17 cellular contexts compared by ENCODE assay signal in genomic region chr4:7547368-7548040, GRCh38.
DNase-seq lines count a peak whose midpoint lies in the region; ATAC-seq and TF ChIP-seq lines count a peak whose summit lies in the region.
"Had no signal": no experiment of that assay in that cellular context is flagged by ENCODE, and none has a peak within 500 bp of the region (broad histone marks: within the 10 kb centered on the region; RNA-seq: fewer than 3 reads in every experiment).

No MANE protein-coding gene starts in this region.

- peaks cover 0 to 11% (median 0%) of the 10 kb centered on the region in 3 donors for H3K4me1 ChIP-seq in gastroesophageal sphincter
- H3K4me1 ChIP-seq: A549, spleen had no signal

- H3K9me3 ChIP-seq in gastroesophageal sphincter = peaks cover 0 to 6% (median 0%) of the 10 kb centered on the region in 3 donors

- no peak for TF ChIP-seq CTCF in AG09319 (IDR thresholded peaks at IDR 0.05; ENCODE audit: low read depth, low read length)
- TF ChIP-seq CTCF in gastroesophageal sphincter (IDR thresholded peaks at IDR 0.05) = no peak

- H3K36me3 ChIP-seq in gastroesophageal sphincter = no peaks in the 10 kb centered on the region
- H3K36me3 ChIP-seq: spleen had no signal

- no peak for TF ChIP-seq POLR2A in gastroesophageal sphincter (IDR thresholded peaks at IDR 0.05)

- ATAC-seq in gastroesophageal sphincter = peak; percentile 18
- ATAC-seq in HG03159 (IDR thresholded peaks at IDR 0.05; ENCODE audit: unreplicated experiment) = no peak
- ATAC-seq: A549, GM12878, left ventricle myocardium superior, T-helper 17 cell had no signal

- DNase-seq in AG09319 (ENCODE audit: extremely low read depth, low read depth) = peak; percentile 56
- DNase-seq in NCI-H1105 (lab: John Stamatoyannopoulos, UW) = peak; percentile 72
- peak; percentile 91 for DNase-seq in RPMI7951 (ENCODE audit: low read depth)
- DNase-seq in medulla oblongata (ENCODE audit: extremely low spot score) = no peak
- DNase-seq in T-helper 2 cell = no peak
- no peak for DNase-seq in glomerular visceral epithelial cell (ENCODE audit: extremely low spot score)
- DNase-seq: activated CD4-positive, alpha-beta T cell treated with anti-CD3 and anti-CD28 coated beads, Interleukin-2, amount 10 ng/mL, durations not matched to agents 24 days and 14 days; effector CD4-positive, alpha-beta T cell; left ventricle myocardium superior; NCI-H1436; OCI-M1; spleen; T-helper 17 cell had no signal

- WGBS in gastroesophageal sphincter (ENCODE audit: low coverage in 1 of 2), 2 donors = 33 to 47% methylated on average over 2 to 5 of the region's 10 CpGs

- H3K4me3 ChIP-seq in gastroesophageal sphincter = no peak overlapping the region
- H3K4me3 ChIP-seq: A549, GM12878, spleen had no signal

- no peaks in the 10 kb centered on the region for H3K27me3 ChIP-seq in gastroesophageal sphincter

- H3K27ac ChIP-seq in gastroesophageal sphincter = no peak overlapping the region
- H3K27ac ChIP-seq: A549, spleen had no signal

- TF ChIP-seq EP300 in gastroesophageal sphincter (IDR thresholded peaks at IDR 0.05) = no peak

Comparison
In these comparisons a context has a peak if more than half of its experiments do, and no peak if none do; other contexts are left out.
1. DNase-seq: peak in AG09319 (single experiment), NCI-H1105 (single experiment) and RPMI7951 (single experiment); none in medulla oblongata (single experiment), T-helper 2 cell (0 of 5) and glomerular visceral epithelial cell (single experiment).